In the genomic region with DNA sequence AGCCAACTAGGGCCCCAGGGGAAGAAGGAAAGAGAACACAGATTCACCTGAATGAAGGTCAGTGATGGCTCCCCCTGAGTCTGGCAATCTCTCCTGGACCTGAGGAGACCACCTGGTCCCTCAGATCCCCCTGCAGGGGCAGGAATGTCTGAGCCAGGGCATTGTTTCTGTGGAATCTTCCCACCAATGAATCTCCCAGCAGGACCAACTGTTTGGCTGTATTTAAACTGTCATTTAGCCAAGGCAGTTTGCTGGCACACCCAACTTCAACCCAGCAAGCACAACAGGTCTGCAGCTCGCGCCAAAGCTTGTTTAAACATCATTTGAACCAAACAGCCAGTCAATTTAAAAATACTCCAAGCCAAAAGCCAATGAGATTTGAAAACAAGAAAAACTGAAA, we compare ENCODE assay signal across 12 cellular contexts.
A peak's percentile ranks its signal among the peaks of the same experiment; 100 is the strongest.
DNase-seq lines count a peak whose midpoint lies in the region; ATAC-seq and TF ChIP-seq lines count a peak whose summit lies in the region.
"Had no signal": no experiment of that assay in that cellular context is flagged by ENCODE, and none has a peak within 500 bp of the region (broad histone marks: within the 10 kb centered on the region; RNA-seq: fewer than 3 reads in every experiment).

No MANE protein-coding gene starts in this region.

- H3K4me1 ChIP-seq in ascending aorta (peaks cover 13 to 38% of the 10 kb centered on the region in 2 donors), right atrium auricular region (peaks cover 0 to 50% of the 10 kb centered on the region in 2 donors)

- H3K27me3 ChIP-seq in ascending aorta (no peaks in the 10 kb centered on the region), right atrium auricular region (no peaks in the 10 kb centered on the region)

- no peak for ATAC-seq in HG03025 (IDR thresholded peaks at IDR 0.05; ENCODE audit: low FRiP score, unreplicated experiment)
- ATAC-seq: activated T-cell treated with anti-CD3 and anti-CD28 coated beads, Interleukin-2, amount 50 U/mL, for 4 hours; HCT116 had no signal

- TF ChIP-seq CTCF in ascending aorta (IDR thresholded peaks at IDR 0.05) (no peak), right atrium auricular region (IDR thresholded peaks at IDR 0.05) (no peak)

- DNase-seq in LHCN-M2 (ENCODE audit: low read depth), result peak; percentile 85
- DNase-seq in ascending aorta (ENCODE audit: low spot score in 2 of 2), result peak in 1 of 2 donors; percentile 78
- DNase-seq in right atrium auricular region (ENCODE audit: low spot score), result no peak
- DNase-seq in NCI-H1105 (lab: John Stamatoyannopoulos, UW), result no peak
- no peak for DNase-seq in stimulated activated CD8-positive, alpha-beta memory T cell treated with anti-CD3 and anti-CD28 coated beads, Interleukin-4, amount 100 ng/mL, for 48 hours
- DNase-seq in Kasumi-1 (lab: John Stamatoyannopoulos, UW), result no peak
- DNase-seq: activated T-cell treated with anti-CD3 and anti-CD28 coated beads, Interleukin-2, amount 50 U/mL, for 4 hours; immature natural killer cell; NCI-H2171 had no signal

- H3K4me3 ChIP-seq in ascending aorta (no peak overlapping the region), right atrium auricular region (no peak overlapping the region), skin epidermis (no peak overlapping the region)

- intact Hi-C loops in ascending aorta (cut with DNase I), result no loop called here

- H3K27ac ChIP-seq in ascending aorta, result peak overlapping the region; percentile 70 to 77
- H3K27ac ChIP-seq in right atrium auricular region, result peak overlapping the region; percentile 56 to 72
- peak overlapping the region in 13 of 21 experiments; percentile 6 to 85 (median 63) for H3K27ac ChIP-seq in skin epidermis

- H3K9me3 ChIP-seq in ascending aorta (no peaks in the 10 kb centered on the region), right atrium auricular region (no peaks in the 10 kb centered on the region)

- H3K36me3 ChIP-seq in ascending aorta (no peaks in the 10 kb centered on the region), right atrium auricular region (no peaks in the 10 kb centered on the region)
